8 cellular contexts compared by ENCODE assay signal in genomic region chr14:58637391-58638230, GRCh38. TPM values are rescaled to one million over a fixed set of nuclear protein-coding genes. Genes with fewer than 3 reads are reported as not detected.
DNase-seq lines count a peak whose midpoint lies in the region; ATAC-seq and TF ChIP-seq lines count a peak whose summit lies in the region.

TSS of gene DACT1 (plus strand) at chr14:58637962. CDS start at chr14:58638203, 241 bp downstream.

- ATAC-seq in GM18873 (IDR thresholded peaks at IDR 0.05; ENCODE audit: low FRiP score, unreplicated experiment) (peak; percentile 41), HG03064 (IDR thresholded peaks at IDR 0.05; ENCODE audit: low read depth, unreplicated experiment) (peak; percentile 42), right cardiac atrium (peak; percentile 87 to 88)

- no peaks in the 10 kb centered on the region for H3K27me3 ChIP-seq in right cardiac atrium (ENCODE audit: control insufficient read depth, insufficient read depth)
- H3K27me3 ChIP-seq in prostate gland (replicated peaks; ENCODE audit: insufficient read depth) = no peaks in the 10 kb centered on the region

- H3K4me1 ChIP-seq in right cardiac atrium (ENCODE audit: control insufficient read depth, insufficient read depth, low read length) (no peaks in the 10 kb centered on the region), prostate gland (replicated peaks) (peaks cover 3% of the 10 kb centered on the region)

- H3K4me3 ChIP-seq in right cardiac atrium (ENCODE audit: low read length) = peak within 1 kb of the TSS; percentile 67
- peak within 1 kb of the TSS; percentile 56 to 58 for H3K4me3 ChIP-seq in prostate gland

- no peaks in the 10 kb centered on the region for H3K36me3 ChIP-seq in prostate gland

- under 1% methylated on average over 94 of the region's 94 CpGs for WGBS in right cardiac atrium
- WGBS in prostate gland = under 1% methylated on average over 73 of the region's 94 CpGs

- H3K9me3 ChIP-seq in right cardiac atrium (ENCODE audit: control insufficient read depth, low read length) (no peaks in the 10 kb centered on the region), prostate gland (no peaks in the 10 kb centered on the region)

- no peak for TF ChIP-seq CTCF in AG09319 (IDR thresholded peaks at IDR 0.05; ENCODE audit: low read depth, low read length)
- peak in 1 of 4 experiments; percentile 32 for TF ChIP-seq CTCF in prostate gland (IDR thresholded peaks at IDR 0.05)

- intact Hi-C loops in right cardiac atrium (cut with DNase I) (loop anchor here (5.0 to 10.0 kb wide), 4 partner anchors 133 to 387 kb away; no protein-coding TSS in a partner anchor), prostate gland (cut with DNase I) (loop anchor here (2.0 to 10.0 kb wide), 3 partner anchors 63 to 387 kb away; no protein-coding TSS in a partner anchor)

- H3K27ac ChIP-seq in right cardiac atrium (ENCODE audit: low read length) = peak within 1 kb of the TSS; percentile 71
- peak within 1 kb of the TSS; percentile 80 to 81 for H3K27ac ChIP-seq in prostate gland

- DNase-seq in AG09319 (ENCODE audit: extremely low read depth, low read depth) (peak; percentile 50), SK-N-DZ (ENCODE audit: low spot score) (peak; percentile 37), anterior cingulate cortex (lab: John Stamatoyannopoulos, UW) (peak in 51 of 58 donors; percentile 8 to 80 (median 51)), right cardiac atrium (peak; percentile 83 to 95 (median 94)), prostate gland (ENCODE audit: low spot score) (peak; percentile 45), HPDE6-E6E7 (ENCODE audit: extremely low spot score) (no peak)

- TF ChIP-seq POLR2A in prostate gland (IDR thresholded peaks at IDR 0.05) = no peak

RNA-seq across cellular contexts. Expression of gene DACT1, which starts in this region (rescaled TPM):
- polyA plus RNA-seq in SK-N-DZ (2014; cell fraction: cytosol; rRNA removed) = 16.7 and 17.0 TPM in 2 replicates
- polyA plus RNA-seq in SK-N-DZ (2014; cell fraction: nucleus; rRNA removed) = 10.3 and 14.5 TPM in 2 replicates
- 10 to 100 TPM in 1 of 4 donors, 1 to 10 TPM in 3; 8.0 to 10.3 (median 9.8) TPM for total RNA-seq in right cardiac atrium
- polyA plus RNA-seq in right cardiac atrium = 4.8 TPM
- total RNA-seq in prostate gland = 10 to 100 TPM in 1 of 2 donors, 1 to 10 TPM in 1; 4.5 to 27.1 TPM
